In the genomic region with DNA sequence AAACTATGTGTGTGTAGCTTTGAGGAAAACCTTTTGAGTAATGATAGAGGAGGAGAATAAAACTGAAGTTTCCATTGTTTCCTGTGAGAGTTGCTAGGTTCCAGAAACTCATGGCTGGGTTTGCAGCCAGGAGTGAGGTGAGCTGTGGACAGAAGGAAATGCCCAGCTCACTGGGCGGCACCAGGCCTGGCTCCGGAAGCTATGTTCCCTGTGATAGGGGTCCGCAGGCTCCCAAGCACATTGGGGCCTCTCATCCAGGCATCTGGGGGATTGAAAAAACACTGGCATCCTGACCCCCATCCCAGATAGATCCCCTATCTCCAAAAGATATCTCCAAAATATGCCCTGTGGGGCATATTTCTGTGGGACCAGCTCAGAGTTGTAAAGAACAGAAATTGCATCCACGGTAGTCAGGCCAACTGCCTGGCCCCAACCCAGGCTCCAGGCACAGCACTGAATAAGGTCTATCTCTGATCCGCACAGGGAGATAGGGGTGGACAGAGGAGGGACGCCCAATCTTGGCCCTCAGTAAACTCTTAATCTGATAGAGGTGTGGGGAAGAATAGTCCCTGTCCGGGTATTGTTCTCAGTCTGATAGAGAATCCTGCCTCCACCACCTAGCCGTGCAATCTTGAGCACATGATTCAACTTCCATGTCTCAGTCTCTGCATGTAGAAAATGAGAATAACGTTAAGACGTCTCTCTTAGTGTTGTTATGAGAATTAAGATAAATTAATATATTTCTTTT, we compare ENCODE assay signal across 8 cellular contexts. TPM values are rescaled to one million over a fixed set of nuclear protein-coding genes. Genes with fewer than 3 reads are reported as not detected.
DNase-seq lines count a peak whose midpoint lies in the region; ATAC-seq, FAIRE-seq and TF ChIP-seq lines count a peak whose summit lies in the region.

No MANE protein-coding gene starts in this region.

- no peaks in the 10 kb centered on the region for H3K9me3 ChIP-seq in breast epithelium
- no peaks in the 10 kb centered on the region for H3K9me3 ChIP-seq in suprapubic skin

- no peak for FAIRE-seq in GM19239 (lab: Jason Lieb, UNC)

- peak overlapping the region; percentile 42 for H3K4me3 Mint-ChIP-seq in T-helper 2 cell treated with Interferon-gamma antibody and Interleukin-4, amounts not matched to agents 5 μg/mL and 100 μg/mL, for 36 hours

- intact Hi-C loops in breast epithelium (cut with DNase I; ENCODE audit: low total_unique reads) = no loop called here

- peaks cover 36% of the 10 kb centered on the region for H3K27me3 Mint-ChIP-seq in T-helper 2 cell treated with Interferon-gamma antibody and Interleukin-4, amounts not matched to agents 5 μg/mL and 100 μg/mL, for 36 hours (ENCODE audit: low read depth)

- H3K27me3 ChIP-seq in breast epithelium = no peaks in the 10 kb centered on the region
- H3K27me3 ChIP-seq in suprapubic skin = no peaks in the 10 kb centered on the region

- H3K4me1 ChIP-seq in breast epithelium (peaks cover 19 to 24% of the 10 kb centered on the region in 2 donors), suprapubic skin (peaks cover 73% of the 10 kb centered on the region)

- TF ChIP-seq POLR2A in breast epithelium (IDR thresholded peaks at IDR 0.05) (no peak), suprapubic skin (IDR thresholded peaks at IDR 0.05) (no peak)

- H3K9me3 Mint-ChIP-seq in T-helper 2 cell treated with Interferon-gamma antibody and Interleukin-4, amounts not matched to agents 5 μg/mL and 100 μg/mL, for 36 hours = no peaks in the 10 kb centered on the region

- no peak for TF ChIP-seq EP300 in suprapubic skin (IDR thresholded peaks at IDR 0.05)

- H3K4me3 ChIP-seq in breast epithelium (no peak overlapping the region), suprapubic skin (no peak overlapping the region)

- ATAC-seq in HG03025 (IDR thresholded peaks at IDR 0.05; ENCODE audit: low FRiP score, unreplicated experiment) = no peak

- no peaks in the 10 kb centered on the region for H3K36me3 ChIP-seq in breast epithelium
- H3K36me3 ChIP-seq in suprapubic skin = no peaks in the 10 kb centered on the region

- H3K27ac Mint-ChIP-seq in T-helper 2 cell treated with Interferon-gamma antibody and Interleukin-4, amounts not matched to agents 5 μg/mL and 100 μg/mL, for 36 hours = no peak overlapping the region

- TF ChIP-seq CTCF in breast epithelium (IDR thresholded peaks at IDR 0.05) = no peak
- no peak for TF ChIP-seq CTCF in suprapubic skin (IDR thresholded peaks at IDR 0.05)

- no peak for DNase-seq in T-helper 2 cell treated with Interferon-gamma antibody and Interleukin-4, amounts not matched to agents 5 μg/mL and 100 μg/mL, for 36 hours (ENCODE audit: low spot score)
- DNase-seq in T-helper 2 cell = no peak
- peak in 1 of 2 donors; percentile 66 for DNase-seq in breast epithelium (ENCODE audit: low spot score in 2 of 2)
- DNase-seq in medulla oblongata (ENCODE audit: extremely low spot score) = peak; percentile 21
- no peak for DNase-seq in suprapubic skin (ENCODE audit: low spot score in 2 of 2)
- no peak for DNase-seq in GM19239 (ENCODE audit: insufficient read length, low spot score)
- DNase-seq in GF-D8 (lab: John Stamatoyannopoulos, UW) = no peak

- H3K4me1 Mint-ChIP-seq in T-helper 2 cell treated with Interferon-gamma antibody and Interleukin-4, amounts not matched to agents 5 μg/mL and 100 μg/mL, for 36 hours (ENCODE audit: low read depth) = peaks cover 7% of the 10 kb centered on the region

- H3K36me3 Mint-ChIP-seq in T-helper 2 cell treated with Interferon-gamma antibody and Interleukin-4, amounts not matched to agents 5 μg/mL and 100 μg/mL, for 36 hours (ENCODE audit: low read depth) = no peaks in the 10 kb centered on the region

- H3K27ac ChIP-seq in breast epithelium = peak overlapping the region; percentile 87 to 94
- H3K27ac ChIP-seq in suprapubic skin = peak overlapping the region; percentile 89

- 57% methylated on average over 9 of the region's 10 CpGs for WGBS in suprapubic skin

RNA-seq across cellular contexts. Expression of a gene that starts 1.9 kb away (rescaled TPM):
- total RNA-seq in breast epithelium (100 to 1,000 TPM in 1 of 3 donors, 10 to 100 TPM in 2; 48.3 to 219 (median 95.0) TPM), suprapubic skin (100 to 1,000 TPM in 3 of 4 donors, 10 to 100 TPM in 1; 97.5 to 164 (median 131) TPM)

RNA-seq across cellular contexts. Expression of a gene that starts 37.9 kb away (rescaled TPM):
- total RNA-seq in breast epithelium (not detected), suprapubic skin (not detected)
